23 cellular contexts compared by ENCODE assay signal in the genomic region with DNA sequence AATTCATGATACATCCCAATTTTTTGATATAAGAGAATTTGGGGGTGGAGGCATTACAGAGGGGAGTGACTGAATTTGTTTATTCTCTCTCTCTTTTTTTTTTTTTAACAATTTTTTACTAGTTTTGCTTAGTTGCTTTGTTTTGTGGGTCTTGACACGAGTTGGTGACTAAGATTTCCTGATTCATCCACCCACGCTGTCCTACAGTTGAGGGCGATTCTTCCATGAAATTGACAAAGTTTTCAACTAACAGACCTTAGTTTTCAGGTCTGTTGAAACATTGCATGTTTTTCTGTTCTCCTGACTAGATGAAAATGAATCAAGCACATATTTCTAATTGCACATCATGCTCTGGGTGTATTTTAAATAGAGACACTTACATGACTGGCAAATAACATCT.
"Had no signal": no experiment of that assay in that cellular context is flagged by ENCODE, and none has a peak within 500 bp of the region (broad histone marks: within the 10 kb centered on the region; RNA-seq: fewer than 3 reads in every experiment).

No MANE protein-coding gene starts in this region.

- H3K9me3 ChIP-seq: esophagus muscularis mucosa, heart left ventricle, mucosa of descending colon, neutrophil, right atrium auricular region, sigmoid colon, stomach, thoracic aorta, transverse colon had no signal

- H3K4me1 ChIP-seq: esophagus muscularis mucosa, heart left ventricle, right atrium auricular region, sigmoid colon, stomach, transverse colon had no signal

- H3K27ac Mint-ChIP-seq: naive thymus-derived CD8-positive, alpha-beta T cell; stimulated activated naive B cell treated with anti-CD40 and anti-IgM and Interleukin-4, amounts not matched to agents 10 μg/mL and 1 μg/mL and 100 μg/mL, for 72 hours had no signal

- H3K27ac ChIP-seq: epithelial cell of prostate, esophagus muscularis mucosa, heart left ventricle, neutrophil, right atrium auricular region, sigmoid colon, skin epidermis, stomach, thoracic aorta, transverse colon had no signal

- H3K36me3 ChIP-seq: esophagus muscularis mucosa, heart left ventricle, neutrophil, right atrium auricular region, sigmoid colon, stomach, thoracic aorta, transverse colon had no signal

- H3K4me1 Mint-ChIP-seq: naive thymus-derived CD8-positive, alpha-beta T cell; stimulated activated naive B cell treated with anti-CD40 and anti-IgM and Interleukin-4, amounts not matched to agents 10 μg/mL and 1 μg/mL and 100 μg/mL, for 72 hours had no signal

- H3K4me3 Mint-ChIP-seq: naive thymus-derived CD8-positive, alpha-beta T cell; stimulated activated naive B cell treated with anti-CD40 and anti-IgM and Interleukin-4, amounts not matched to agents 10 μg/mL and 1 μg/mL and 100 μg/mL, for 72 hours had no signal

- H3K4me3 ChIP-seq: esophagus muscularis mucosa, heart left ventricle, mucosa of descending colon, right atrium auricular region, sigmoid colon, skin epidermis, stomach, thoracic aorta, transverse colon had no signal

- FAIRE-seq: endometrium, islet of Langerhans had no signal

- ATAC-seq: heart left ventricle; mucosa of descending colon; naive thymus-derived CD8-positive, alpha-beta T cell; stimulated activated naive B cell treated with anti-CD40 and anti-IgM and Interleukin-4, amounts not matched to agents 10 μg/mL and 1 μg/mL and 100 μg/mL, for 72 hours had no signal

- H3K36me3 Mint-ChIP-seq: naive thymus-derived CD8-positive, alpha-beta T cell; stimulated activated naive B cell treated with anti-CD40 and anti-IgM and Interleukin-4, amounts not matched to agents 10 μg/mL and 1 μg/mL and 100 μg/mL, for 72 hours had no signal

- H3K27me3 ChIP-seq: esophagus muscularis mucosa, heart left ventricle, neutrophil, right atrium auricular region, sigmoid colon, stomach, transverse colon had no signal

- DNase-seq: effector memory CD4-positive, alpha-beta T cell; foreskin fibroblast; heart left ventricle; hippocampal formation; kidney glomerular epithelial cell; mucosa of descending colon; naive thymus-derived CD8-positive, alpha-beta T cell; posterior cingulate gyrus; sigmoid colon; stimulated activated CD4-positive, alpha-beta T cell treated with anti-CD3 and anti-CD28 coated beads, Interleukin-2, amount 100 ng/mL, for 24 hours; stimulated activated CD4-positive, alpha-beta T cell treated with anti-CD3 and anti-CD28 coated beads, Interleukin-4, amount 100 ng/mL, for 4 hours; stimulated activated naive B cell treated with anti-CD40 and anti-IgM and Interleukin-4, amounts not matched to agents 10 μg/mL and 1 μg/mL and 100 μg/mL, for 72 hours; stomach; substantia nigra; transverse colon had no signal

- H3K27me3 Mint-ChIP-seq: naive thymus-derived CD8-positive, alpha-beta T cell; stimulated activated naive B cell treated with anti-CD40 and anti-IgM and Interleukin-4, amounts not matched to agents 10 μg/mL and 1 μg/mL and 100 μg/mL, for 72 hours had no signal
